Comparison of ENCODE assay signal across 19 cellular contexts in genomic region chr20:55456316-55456940, GRCh38.
"Had no signal": no experiment of that assay in that cellular context is flagged by ENCODE, and none has a peak within 500 bp of the region (broad histone marks: within the 10 kb centered on the region; RNA-seq: fewer than 3 reads in every experiment).

No MANE protein-coding gene starts in this region.

- H3K4me1 ChIP-seq: right atrium auricular region, tibial artery, uterus had no signal

- H3K27me3 ChIP-seq: cardiac muscle cell, right atrium auricular region, tibial artery, uterus had no signal

- ATAC-seq: left lobe of liver had no signal

- H3K4me3 Mint-ChIP-seq: activated naive CD8-positive, alpha-beta T cell; activated T-helper 1 cell treated with anti-CD3 and anti-CD28 coated beads, Interleukin-12 subunit alpha, Interleukin-12 subunit beta, Interleukin-2, Interleukin-4 antibody, amounts not matched to agents 30 ng/mL and 10 ng/mL and 1 ng/mL, durations not matched to agents 14 hours and 24 hours and 36 hours; dendritic cell treated with granulocyte-macrophage colony-stimulating factor and Interleukin-4, amounts not matched to agents 40 ng/mL and 50 ng/mL, for 4 days; mesothelial cell of epicardium had no signal

- H3K27me3 Mint-ChIP-seq: activated naive CD8-positive, alpha-beta T cell; dendritic cell treated with granulocyte-macrophage colony-stimulating factor and Interleukin-4, amounts not matched to agents 40 ng/mL and 50 ng/mL, for 4 days; progenitor cell of endocrine pancreas had no signal

- H3K36me3 ChIP-seq: cardiac muscle cell, right atrium auricular region, tibial artery, uterus, WERI-Rb-1 had no signal

- H3K27ac ChIP-seq: cardiac muscle cell, right atrium auricular region, tibial artery, uterus, WERI-Rb-1 had no signal

- H3K27ac Mint-ChIP-seq: activated naive CD8-positive, alpha-beta T cell; activated T-helper 1 cell treated with anti-CD3 and anti-CD28 coated beads, Interleukin-12 subunit alpha, Interleukin-12 subunit beta, Interleukin-2, Interleukin-4 antibody, amounts not matched to agents 30 ng/mL and 10 ng/mL and 1 ng/mL, durations not matched to agents 14 hours and 24 hours and 36 hours; dendritic cell treated with granulocyte-macrophage colony-stimulating factor and Interleukin-4, amounts not matched to agents 40 ng/mL and 50 ng/mL, for 4 days; mesothelial cell of epicardium; progenitor cell of endocrine pancreas had no signal

- H3K36me3 Mint-ChIP-seq: activated naive CD8-positive, alpha-beta T cell; mesothelial cell of epicardium had no signal

- H3K9me3 ChIP-seq: right atrium auricular region, tibial artery, uterus had no signal

- H3K4me3 ChIP-seq: cardiac muscle cell, lung, right atrium auricular region, tibial artery, uterus had no signal

- DNase-seq: activated CD4-positive, alpha-beta T cell treated with anti-CD3 and anti-CD28 coated beads, Interleukin-2, amount 50 U/mL, for 4 hours; activated T-cell treated with anti-CD3 and anti-CD28 coated beads for 4 hours; effector CD8-positive, alpha-beta T cell; stimulated activated CD4-positive, alpha-beta T cell treated with anti-CD3 and anti-CD28 coated beads, Interleukin-12 subunit alpha, Interleukin-12 subunit beta, amount 100 ng/mL, for 4 hours; stimulated activated CD4-positive, alpha-beta T cell treated with anti-CD3 and anti-CD28 coated beads, Interleukin-1b, Interleukin-23, amount 100 ng/mL, for 48 hours; stimulated activated naive CD4-positive, alpha-beta T cell treated with Interleukin-2 at 50 U/mL for 16 hours; substantia nigra; tibial artery; uterus; WERI-Rb-1 had no signal

- H3K4me1 Mint-ChIP-seq: mesothelial cell of epicardium had no signal
